12 cellular contexts compared by ENCODE assay signal in genomic region chr11:111526501-111526900, GRCh38. TPM values are rescaled to one million over a fixed set of nuclear protein-coding genes. Genes with fewer than 3 reads are reported as not detected.
DNase-seq lines count a peak whose midpoint lies in the region; ATAC-seq and TF ChIP-seq lines count a peak whose summit lies in the region.
"Had no signal": no experiment of that assay in that cellular context is flagged by ENCODE, and none has a peak within 500 bp of the region (broad histone marks: within the 10 kb centered on the region; RNA-seq: fewer than 3 reads in every experiment).

No MANE protein-coding gene starts in this region.

- H3K27ac Mint-ChIP-seq in CD4-positive, CD25-positive, alpha-beta regulatory T cell: peak overlapping the region in 2 of 3 donors; percentile 5 to 70
- no peak overlapping the region for H3K27ac Mint-ChIP-seq in T-helper 17 cell

- H3K4me1 Mint-ChIP-seq in CD4-positive, CD25-positive, alpha-beta regulatory T cell: peaks cover 13 to 31% (median 20%) of the 10 kb centered on the region in 4 donors
- peaks cover 9% of the 10 kb centered on the region for H3K4me1 Mint-ChIP-seq in T-helper 17 cell

- no peak overlapping the region for H3K4me3 ChIP-seq in CD4-positive, CD25-positive, alpha-beta regulatory T cell (ENCODE audit: low read depth, low read length)

- no peak for TF ChIP-seq CTCF in omental fat pad (IDR thresholded peaks at IDR 0.05)

- H3K27me3 Mint-ChIP-seq in CD4-positive, CD25-positive, alpha-beta regulatory T cell: no peaks in the 10 kb centered on the region
- H3K27me3 Mint-ChIP-seq in T-helper 17 cell: peaks cover 22% of the 10 kb centered on the region

- no peaks in the 10 kb centered on the region for H3K27me3 ChIP-seq in CD4-positive, CD25-positive, alpha-beta regulatory T cell (ENCODE audit: control insufficient read depth, insufficient read depth, low read length)

- H3K9me3 Mint-ChIP-seq in CD4-positive, CD25-positive, alpha-beta regulatory T cell: no peaks in the 10 kb centered on the region

- peak in 1 of 2 donors; percentile 21 for ATAC-seq in CD4-positive, CD25-positive, alpha-beta regulatory T cell (ENCODE audit: low read depth in 2 of 2)
- ATAC-seq in GM21717 (IDR thresholded peaks at IDR 0.05; ENCODE audit: unreplicated experiment) (peak; percentile 73), T-helper 17 cell (peak; percentile 63), omental fat pad (ENCODE audit: low FRiP score) (no peak)

- H3K36me3 ChIP-seq in CD4-positive, CD25-positive, alpha-beta regulatory T cell (ENCODE audit: control insufficient read depth, insufficient read depth, low read length): no peaks in the 10 kb centered on the region

- no peaks in the 10 kb centered on the region for H3K36me3 Mint-ChIP-seq in CD4-positive, CD25-positive, alpha-beta regulatory T cell
- H3K36me3 Mint-ChIP-seq in T-helper 17 cell (ENCODE audit: low read depth): no peaks in the 10 kb centered on the region

- no peak overlapping the region for H3K27ac ChIP-seq in CD4-positive, CD25-positive, alpha-beta regulatory T cell (ENCODE audit: insufficient read depth, low read length, poor library complexity, severe bottlenecking)

- DNase-seq in CD4-positive, CD25-positive, alpha-beta regulatory T cell: peak in 1 of 3 donors; percentile 49
- DNase-seq in T-helper 17 cell (no peak), glomerular visceral epithelial cell (ENCODE audit: extremely low spot score) (peak; percentile 72), anterior cingulate cortex (lab: John Stamatoyannopoulos, UW) (no peak), omental fat pad (ENCODE audit: low spot score) (no peak), amniotic stem cell (lab: John Stamatoyannopoulos, UW) (no peak), NCI-H1436 (lab: John Stamatoyannopoulos, UW) (no peak)
- DNase-seq: NCI-H2171 had no signal

- H3K4me3 Mint-ChIP-seq in CD4-positive, CD25-positive, alpha-beta regulatory T cell: no peak overlapping the region
- no peak overlapping the region for H3K4me3 Mint-ChIP-seq in T-helper 17 cell

- no peaks in the 10 kb centered on the region for H3K9me3 ChIP-seq in CD4-positive, CD25-positive, alpha-beta regulatory T cell (ENCODE audit: control insufficient read depth in 2 of 2, low read length in 2 of 2)
- no peaks in the 10 kb centered on the region for H3K9me3 ChIP-seq in T-helper 17 cell (ENCODE audit: control insufficient read depth, low read length, poor library complexity, severe bottlenecking)

- peaks cover 7% of the 10 kb centered on the region for H3K4me1 ChIP-seq in CD4-positive, CD25-positive, alpha-beta regulatory T cell (ENCODE audit: control insufficient read depth, insufficient read depth, low read length, poor library complexity, severe bottlenecking)

RNA-seq across cellular contexts. Expression of gene HOATZ, which starts 11.9 kb away (rescaled TPM):
- not detected for total RNA-seq in CD4-positive, CD25-positive, alpha-beta regulatory T cell
- not detected for polyA plus RNA-seq in CD4-positive, CD25-positive, alpha-beta regulatory T cell
- total RNA-seq in T-helper 17 cell (not detected), omental fat pad (not detected)
- total RNA-seq: skeletal muscle tissue; subcutaneous adipose tissue; T-helper 1 cell treated with Interleukin-12 subunit alpha and Interleukin-12 subunit beta and Interleukin-4 antibody, amounts not matched to agents 30 ng/mL and 1 ng/mL, for 36 hours had no signal

RNA-seq across cellular contexts. Expression of gene LAYN, which starts 14.0 kb away (rescaled TPM):
- total RNA-seq in CD4-positive, CD25-positive, alpha-beta regulatory T cell: 15.8 TPM
- polyA plus RNA-seq in CD4-positive, CD25-positive, alpha-beta regulatory T cell: 10 to 100 TPM in 2 of 4 donors, 1 to 10 TPM in 2; 6.2 to 17.9 (median 10.1) TPM
- 1 to 10 TPM in 1 of 2 donors, not detected in 1; 1.4 TPM for total RNA-seq in T-helper 17 cell
- 10 to 100 TPM; 10.2 to 23.8 (median 15.4) TPM for total RNA-seq in omental fat pad

RNA-seq across cellular contexts. Expression of gene BTG4, which starts 14.3 kb away (rescaled TPM):
- total RNA-seq in CD4-positive, CD25-positive, alpha-beta regulatory T cell: not detected
- under 1 TPM in 1 of 4 donors, not detected in 3; 0.23 TPM for polyA plus RNA-seq in CD4-positive, CD25-positive, alpha-beta regulatory T cell
- total RNA-seq in T-helper 17 cell (not detected), omental fat pad (not detected)
- total RNA-seq: skeletal muscle tissue; subcutaneous adipose tissue; T-helper 1 cell treated with Interleukin-12 subunit alpha and Interleukin-12 subunit beta and Interleukin-4 antibody, amounts not matched to agents 30 ng/mL and 1 ng/mL, for 36 hours had no signal
